Comparison of ENCODE assay signal across 18 cellular contexts in genomic region chr10:133396035-133396624, GRCh38. TPM values are rescaled to one million over a fixed set of nuclear protein-coding genes. Genes with fewer than 3 reads are reported as not detected.
DNase-seq lines count a peak whose midpoint lies in the region; ATAC-seq, FAIRE-seq and TF ChIP-seq lines count a peak whose summit lies in the region.
"Had no signal": no experiment of that assay in that cellular context is flagged by ENCODE, and none has a peak within 500 bp of the region (broad histone marks: within the 10 kb centered on the region; RNA-seq: fewer than 3 reads in every experiment).

No MANE protein-coding gene starts in this region.

- no peak for TF ChIP-seq CTCF in RWPE2 (IDR thresholded peaks at IDR 0.05; ENCODE audit: poor library complexity, severe bottlenecking)
- TF ChIP-seq CTCF in glutamatergic neuron (IDR thresholded peaks at IDR 0.05; ENCODE audit: partially characterized antibody, unreplicated experiment): no peak
- TF ChIP-seq CTCF in spleen (IDR thresholded peaks at IDR 0.05 in 8 of 11, conservative IDR thresholded peaks at IDR 0.05 in 3 of 11): no peak

- peaks cover 66% of the 10 kb centered on the region for H3K36me3 Mint-ChIP-seq in activated T-cell treated with anti-CD3 and anti-CD28 coated beads, Interleukin-2, amount 50 U/mL, for 24 hours (ENCODE audit: low read depth)
- no peaks in the 10 kb centered on the region for H3K36me3 Mint-ChIP-seq in glutamatergic neuron (ENCODE audit: unreplicated experiment)

- H3K9me3 ChIP-seq in RWPE2 (ENCODE audit: severe bottlenecking): no peaks in the 10 kb centered on the region
- no peaks in the 10 kb centered on the region for H3K9me3 ChIP-seq in spleen
- H3K9me3 ChIP-seq: breast epithelium, gastrocnemius medialis, Peyer's patch had no signal

- H3K4me1 ChIP-seq in RWPE2 (ENCODE audit: insufficient read depth, poor library complexity, severe bottlenecking) (no peaks in the 10 kb centered on the region), spleen (peaks cover 25 to 79% (median 55%) of the 10 kb centered on the region in 6 donors)

- peaks cover 65% of the 10 kb centered on the region for H3K4me1 Mint-ChIP-seq in activated T-cell treated with anti-CD3 and anti-CD28 coated beads, Interleukin-2, amount 50 U/mL, for 24 hours (ENCODE audit: low read depth)
- H3K4me1 Mint-ChIP-seq in glutamatergic neuron (ENCODE audit: low read depth, unreplicated experiment): peaks cover 4% of the 10 kb centered on the region

- no peak overlapping the region for H3K4me3 ChIP-seq in RWPE2 (ENCODE audit: severe bottlenecking)
- no peak overlapping the region for H3K4me3 ChIP-seq in spleen
- H3K4me3 ChIP-seq: Peyer's patch had no signal

- H3K27ac Mint-ChIP-seq in activated T-cell treated with anti-CD3 and anti-CD28 coated beads, Interleukin-2, amount 50 U/mL, for 24 hours: peak overlapping the region; percentile 97
- H3K27ac Mint-ChIP-seq in glutamatergic neuron (ENCODE audit: unreplicated experiment): peak overlapping the region; percentile 35

- H3K36me3 ChIP-seq in RWPE2 (ENCODE audit: low read depth) (peaks cover 48% of the 10 kb centered on the region), spleen (peaks cover 0 to 52% (median 36%) of the 10 kb centered on the region in 6 donors)
- H3K36me3 ChIP-seq: breast epithelium had no signal

- H3K4me3 Mint-ChIP-seq in activated T-cell treated with anti-CD3 and anti-CD28 coated beads, Interleukin-2, amount 50 U/mL, for 24 hours: peak overlapping the region; percentile 96
- peak overlapping the region; percentile 97 for H3K4me3 Mint-ChIP-seq in glutamatergic neuron (ENCODE audit: unreplicated experiment)

- H3K27me3 ChIP-seq in RWPE2 (ENCODE audit: insufficient read depth, poor library complexity, severe bottlenecking) (no peaks in the 10 kb centered on the region), spleen (replicated peaks in 1 of 7) (no peaks in the 10 kb centered on the region)
- H3K27me3 ChIP-seq: breast epithelium, gastrocnemius medialis, Peyer's patch had no signal

- no peak for TF ChIP-seq POLR2A in spleen (IDR thresholded peaks at IDR 0.05)
- TF ChIP-seq POLR2A in GM12892 (IDR thresholded peaks at IDR 0.05; ENCODE audit: low read depth, low read length): no peak

- no peaks in the 10 kb centered on the region for H3K9me3 Mint-ChIP-seq in activated T-cell treated with anti-CD3 and anti-CD28 coated beads, Interleukin-2, amount 50 U/mL, for 24 hours
- H3K9me3 Mint-ChIP-seq in glutamatergic neuron (ENCODE audit: unreplicated experiment): peaks cover 7% of the 10 kb centered on the region

- ATAC-seq in RWPE2 (ENCODE audit: low read depth): no peak
- ATAC-seq: gastrocnemius medialis had no signal

- intact Hi-C loops in spleen (cut with DNase I; ENCODE audit: low total_unique reads): no loop called here

- H3K27me3 Mint-ChIP-seq in activated T-cell treated with anti-CD3 and anti-CD28 coated beads, Interleukin-2, amount 50 U/mL, for 24 hours: no peaks in the 10 kb centered on the region
- no peaks in the 10 kb centered on the region for H3K27me3 Mint-ChIP-seq in glutamatergic neuron (ENCODE audit: unreplicated experiment)

- no peak for DNase-seq in activated T-cell treated with anti-CD3 and anti-CD28 coated beads, Interleukin-2, amount 50 U/mL, for 24 hours
- no peak for DNase-seq in activated T-cell treated with anti-CD3 and anti-CD28 coated beads for 4 hours
- peak; percentile 27 for DNase-seq in RWPE2 (ENCODE audit: low spot score)
- no peak for DNase-seq in glutamatergic neuron
- DNase-seq in spleen: peak; percentile 65
- DNase-seq in GM12892 (ENCODE audit: insufficient read length): no peak
- no peak for DNase-seq in NCI-H2107 treated with DMSO at 0.1 percent for 48 hours (lab: John Stamatoyannopoulos, UW; ENCODE audit: unreplicated experiment)
- no peak for DNase-seq in dedifferentiated amniotic fluid mesenchymal stem cell (ENCODE audit: extremely low spot score)
- DNase-seq: gastrocnemius medialis; KG1; NCI-H1436 treated with DMSO at 0.1 percent for 48 hours; NCI-H510A; nucleus accumbens; stimulated activated naive CD4-positive, alpha-beta T cell treated with Interleukin-2 at 50 U/mL for 16 hours had no signal

- H3K27ac ChIP-seq in RWPE2 (ENCODE audit: poor library complexity, severe bottlenecking) (no peak overlapping the region), spleen (no peak overlapping the region)
- H3K27ac ChIP-seq: breast epithelium, Peyer's patch, skin epidermis had no signal

- WGBS in spleen, 5 donors: 94 to 96% (median 96%) methylated on average over 19 of the region's 19 CpGs

- FAIRE-seq in GM12892 (lab: Jason Lieb, UNC): no peak
- FAIRE-seq: endometrium had no signal

RNA-seq across cellular contexts. Expression of gene MTG1, which starts 2.2 kb away (rescaled TPM):
- total RNA-seq in glutamatergic neuron (ENCODE audit: unreplicated experiment) (76.4 TPM), spleen (10 to 100 TPM; 35.4 to 82.9 (median 63.7) TPM)
- 100 to 1,000 TPM in 2 of 3 donors, 10 to 100 TPM in 1; 55.1 to 122 (median 101) TPM for polyA plus RNA-seq in spleen
- 38.8 TPM for polyA plus RNA-seq in GM12892 (2012; ENCODE audit: missing spikeins)

RNA-seq across cellular contexts. Expression of gene PAOX, which starts 17.1 kb away (rescaled TPM):
- total RNA-seq in glutamatergic neuron (ENCODE audit: unreplicated experiment) (12.7 TPM), spleen (10 to 100 TPM; 16.2 to 34.0 (median 22.8) TPM)
- 10 to 100 TPM; 15.4 to 26.0 (median 19.3) TPM for polyA plus RNA-seq in spleen
- 7.1 TPM for polyA plus RNA-seq in GM12892 (2012; ENCODE audit: missing spikeins)

RNA-seq across cellular contexts. Expression of gene ECHS1, which starts 23.0 kb away (rescaled TPM):
- total RNA-seq in glutamatergic neuron (ENCODE audit: unreplicated experiment): 64.2 TPM
- total RNA-seq in spleen: 10 to 100 TPM; 29.8 to 46.2 (median 44.8) TPM
- polyA plus RNA-seq in spleen: 10 to 100 TPM; 54.8 to 81.2 (median 62.7) TPM
- 79.0 TPM for polyA plus RNA-seq in GM12892 (2012; ENCODE audit: missing spikeins)

RNA-seq across cellular contexts. Expression of gene SPRN, which starts 28.3 kb away (rescaled TPM):
- 2.0 TPM for total RNA-seq in glutamatergic neuron (ENCODE audit: unreplicated experiment)
- under 1 TPM in 3 of 7 donors, not detected in 4; 0.14 to 0.22 (median 0.14) TPM for total RNA-seq in spleen
- polyA plus RNA-seq in spleen: under 1 TPM; 0.20 to 0.58 (median 0.41) TPM
- polyA plus RNA-seq in GM12892 (2012; ENCODE audit: missing spikeins): 0.72 TPM
- total RNA-seq: gastrocnemius medialis had no signal

RNA-seq across cellular contexts. Expression of gene FUOM, which starts 38.3 kb away (rescaled TPM):
- total RNA-seq in glutamatergic neuron (ENCODE audit: unreplicated experiment) (13.0 TPM), spleen (10 to 100 TPM; 25.3 to 36.5 (median 27.7) TPM)
- polyA plus RNA-seq in spleen: 10 to 100 TPM; 43.8 to 79.6 (median 47.9) TPM
- 17.9 TPM for polyA plus RNA-seq in GM12892 (2012; ENCODE audit: missing spikeins)

Comparison
In these comparisons a context has a peak if more than half of its experiments do, and no peak if none do; other contexts are left out.
1. DNase-seq: peak in RWPE2 (single experiment) and spleen (single experiment); none in activated T-cell treated with anti-CD3 and anti-CD28 coated beads, Interleukin-2, amount 50 U/mL, for 24 hours (single experiment), activated T-cell treated with anti-CD3 and anti-CD28 coated beads for 4 hours (single experiment), glutamatergic neuron (single experiment), GM12892 (single experiment), NCI-H2107 treated with DMSO at 0.1 percent for 48 hours (single experiment) and dedifferentiated amniotic fluid mesenchymal stem cell (single experiment).